Comparison of ENCODE assay signal across 15 cellular contexts in genomic region chr16:84286568-84287220, GRCh38. TPM values are rescaled to one million over a fixed set of nuclear protein-coding genes. Genes with fewer than 3 reads are reported as not detected.
DNase-seq lines count a peak whose midpoint lies in the region; ATAC-seq and TF ChIP-seq lines count a peak whose summit lies in the region.
"Had no signal": no experiment of that assay in that cellular context is flagged by ENCODE, and none has a peak within 500 bp of the region (broad histone marks: within the 10 kb centered on the region; RNA-seq: fewer than 3 reads in every experiment).

No MANE protein-coding gene starts in this region.

- in situ Hi-C loops in G401 (cut with HindIII; ENCODE audit: low sequenced_read_pairs), result no loop called here

- peak overlapping the region; percentile 33 for H3K27ac Mint-ChIP-seq in osteocyte (ENCODE audit: unreplicated experiment)
- H3K27ac Mint-ChIP-seq: activated CD8-positive, alpha-beta T cell treated with anti-CD3 and anti-CD28 coated beads for 36 hours had no signal

- peak; percentile 72 for ATAC-seq in Right ventricle myocardium inferior
- ATAC-seq in Right ventricle myocardium superior (ENCODE audit: poor library complexity), result peak; percentile 73
- ATAC-seq: activated CD8-positive, alpha-beta T cell treated with anti-CD3 and anti-CD28 coated beads for 36 hours had no signal

- peaks cover 30% of the 10 kb centered on the region for H3K4me1 Mint-ChIP-seq in osteocyte (ENCODE audit: unreplicated experiment)

- intact Hi-C loops in Right ventricle myocardium inferior (cut with DNase I) (no loop called here), cardiac septum (cut with DNase I) (loop anchor here (2.0 kb wide), 1 partner anchor 16 kb away; no protein-coding TSS in a partner anchor), Right ventricle myocardium superior (cut with DNase I) (no loop called here)

- no peak for TF ChIP-seq CTCF in osteocyte (IDR thresholded peaks at IDR 0.05)

- peaks cover 5% of the 10 kb centered on the region for H3K9me3 Mint-ChIP-seq in osteocyte (ENCODE audit: unreplicated experiment)
- H3K9me3 Mint-ChIP-seq: activated CD8-positive, alpha-beta T cell treated with anti-CD3 and anti-CD28 coated beads for 36 hours; central memory CD8-positive, alpha-beta T cell had no signal

- H3K36me3 Mint-ChIP-seq in osteocyte (ENCODE audit: unreplicated experiment), result no peaks in the 10 kb centered on the region

- DNase-seq in Right ventricle myocardium inferior (ENCODE audit: missing footprints), result peak; percentile 83
- no peak for DNase-seq in cardiac septum (ENCODE audit: low spot score)
- DNase-seq in Right ventricle myocardium superior, result peak; percentile 86
- DNase-seq in osteocyte (ENCODE audit: extremely low spot score, unreplicated experiment), result peak; percentile 86
- no peak for DNase-seq in NCI-H226
- DNase-seq in G401 (ENCODE audit: low spot score), result no peak
- DNase-seq in NCI-H82 (lab: John Stamatoyannopoulos, UW), result no peak
- DNase-seq in NCI-H2029 (lab: John Stamatoyannopoulos, UW), result no peak
- DNase-seq: activated CD8-positive, alpha-beta T cell treated with anti-CD3 and anti-CD28 coated beads for 36 hours; PC-9; substantia nigra had no signal

- no peak overlapping the region for H3K4me3 Mint-ChIP-seq in osteocyte (ENCODE audit: unreplicated experiment)
- H3K4me3 Mint-ChIP-seq: activated CD8-positive, alpha-beta T cell treated with anti-CD3 and anti-CD28 coated beads for 36 hours; central memory CD8-positive, alpha-beta T cell had no signal

- H3K27me3 Mint-ChIP-seq in osteocyte (ENCODE audit: unreplicated experiment), result peaks cover 55% of the 10 kb centered on the region

RNA-seq across cellular contexts. Expression of gene WFDC1, which starts 8.0 kb away (rescaled TPM):
- total RNA-seq in Right ventricle myocardium inferior (1.5 TPM), cardiac septum (1.0 TPM), Right ventricle myocardium superior (1.4 TPM), osteocyte (0.24 TPM in 2 replicates)
- total RNA-seq in G401 (2014; rRNA removed; shearing (Covaris generic)), result not detected in 2 replicates
- total RNA-seq: activated CD8-positive, alpha-beta T cell treated with anti-CD3 and anti-CD28 coated beads for 36 hours; PC-9; T-helper 2 cell treated with Interferon-gamma antibody and Interleukin-4, amounts not matched to agents 100 ng/mL and 5 ng/mL, for 36 hours had no signal

RNA-seq across cellular contexts. Expression of gene KCNG4, which starts 46.9 kb away (rescaled TPM):
- total RNA-seq in Right ventricle myocardium inferior (not detected), cardiac septum (not detected), Right ventricle myocardium superior (not detected), osteocyte (not detected in 2 replicates)
- total RNA-seq in G401 (2014; rRNA removed; shearing (Covaris generic)), result not detected in 2 replicates
- total RNA-seq: activated CD8-positive, alpha-beta T cell treated with anti-CD3 and anti-CD28 coated beads for 36 hours; lower leg skin; omental fat pad; PC-9; T-helper 2 cell treated with Interferon-gamma antibody and Interleukin-4, amounts not matched to agents 100 ng/mL and 5 ng/mL, for 36 hours had no signal

Comparison
In these comparisons a context has a peak if more than half of its experiments do, and no peak if none do; other contexts are left out.
1. DNase-seq: peak in Right ventricle myocardium inferior (single experiment), Right ventricle myocardium superior (single experiment) and osteocyte (single experiment); none in cardiac septum (single experiment), NCI-H226 (single experiment), G401 (single experiment), NCI-H82 (single experiment) and NCI-H2029 (single experiment).